ENCODE assay signal across 1 cellular context in the genomic region with DNA sequence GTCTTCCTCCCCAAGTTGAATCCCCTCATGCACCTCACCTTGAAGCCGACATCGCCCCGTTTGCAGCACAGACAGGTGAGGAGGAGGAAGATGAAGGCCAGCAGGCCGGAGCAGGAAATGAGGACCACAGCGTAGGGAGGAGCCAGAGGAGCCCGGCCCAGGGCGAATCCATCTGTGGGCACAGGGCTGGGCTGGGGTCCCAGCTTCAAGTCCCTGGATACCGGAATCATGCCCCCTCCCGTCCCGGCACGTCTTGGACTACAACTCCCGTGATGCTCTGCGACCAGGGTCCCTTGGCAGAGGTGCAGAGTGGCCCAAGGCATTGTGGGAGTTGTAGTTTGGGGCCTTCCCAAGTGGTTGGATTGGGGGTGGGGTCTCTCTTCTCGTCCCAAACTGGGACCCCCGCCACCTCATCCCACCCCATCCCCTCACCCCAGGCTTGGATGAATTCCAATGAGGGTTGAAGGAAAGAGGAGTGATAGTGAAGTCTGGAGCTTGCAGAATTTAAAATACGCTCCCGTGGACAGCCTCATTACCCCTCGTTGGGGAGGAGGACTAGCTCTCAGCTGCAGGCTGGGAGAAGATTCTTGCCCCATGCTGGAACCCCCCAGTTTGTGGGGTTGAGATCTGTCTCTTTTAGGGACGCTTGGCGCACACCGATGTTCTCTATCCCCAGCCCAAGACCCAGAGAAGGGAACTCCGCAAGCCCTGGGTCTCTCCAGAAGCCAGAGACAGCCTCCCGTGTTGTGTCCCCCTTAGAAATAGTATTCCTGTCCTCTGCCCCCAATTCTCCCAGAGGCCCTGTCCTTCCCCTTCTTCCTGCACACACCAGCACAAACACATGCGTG.
TF ChIP-seq lines count a peak whose summit lies in the region.

No MANE protein-coding gene starts in this region.

TF ChIP-seq in K562, 482 proteins besides CTCF, POLR2A, EP300 and RAD21 (continues in another document):
- TF ChIP-seq GATAD2A (IDR thresholded peaks at IDR 0.05) (no peak), XRCC5 (IDR thresholded peaks at IDR 0.05; ENCODE audit: low read depth, low read length) (no peak), L3MBTL2 (IDR thresholded peaks at IDR 0.05) (0 out of 2 replicates have a peak, but pooled peaks have one; percentile 26), VEZF1 (CRISPR knock-in tag; IDR thresholded peaks at IDR 0.05) (peak; percentile 68; the same call in 1 of the 2 replicates), SIX5 (IDR thresholded peaks at IDR 0.05; ENCODE audit: borderline replicate concordance in 1 of 2, insufficient read depth in 1 of 2, low read depth in 1 of 2, low read length in 2 of 2) (peak; percentile 96 to 99), ZBTB11 (CRISPR knock-in tag; IDR thresholded peaks at IDR 0.05) (0 out of 6 replicates have a peak, but pooled peaks of 1 of the 3 experiments have one; percentile 47), ZNF316 (IDR thresholded peaks at IDR 0.05) (no peak), HCFC1 (IDR thresholded peaks at IDR 0.05; ENCODE audit: low read depth, low read length) (peak; percentile 98), CREM (IDR thresholded peaks at IDR 0.05; ENCODE audit: low read depth) (peak; percentile 75), ZNF197 (CRISPR knock-in tag; IDR thresholded peaks at IDR 0.05; ENCODE audit: low read depth) (peak; percentile 89), ZBTB2 (IDR thresholded peaks at IDR 0.05) (no peak)
- TF ChIP-seq, protein P1, sequence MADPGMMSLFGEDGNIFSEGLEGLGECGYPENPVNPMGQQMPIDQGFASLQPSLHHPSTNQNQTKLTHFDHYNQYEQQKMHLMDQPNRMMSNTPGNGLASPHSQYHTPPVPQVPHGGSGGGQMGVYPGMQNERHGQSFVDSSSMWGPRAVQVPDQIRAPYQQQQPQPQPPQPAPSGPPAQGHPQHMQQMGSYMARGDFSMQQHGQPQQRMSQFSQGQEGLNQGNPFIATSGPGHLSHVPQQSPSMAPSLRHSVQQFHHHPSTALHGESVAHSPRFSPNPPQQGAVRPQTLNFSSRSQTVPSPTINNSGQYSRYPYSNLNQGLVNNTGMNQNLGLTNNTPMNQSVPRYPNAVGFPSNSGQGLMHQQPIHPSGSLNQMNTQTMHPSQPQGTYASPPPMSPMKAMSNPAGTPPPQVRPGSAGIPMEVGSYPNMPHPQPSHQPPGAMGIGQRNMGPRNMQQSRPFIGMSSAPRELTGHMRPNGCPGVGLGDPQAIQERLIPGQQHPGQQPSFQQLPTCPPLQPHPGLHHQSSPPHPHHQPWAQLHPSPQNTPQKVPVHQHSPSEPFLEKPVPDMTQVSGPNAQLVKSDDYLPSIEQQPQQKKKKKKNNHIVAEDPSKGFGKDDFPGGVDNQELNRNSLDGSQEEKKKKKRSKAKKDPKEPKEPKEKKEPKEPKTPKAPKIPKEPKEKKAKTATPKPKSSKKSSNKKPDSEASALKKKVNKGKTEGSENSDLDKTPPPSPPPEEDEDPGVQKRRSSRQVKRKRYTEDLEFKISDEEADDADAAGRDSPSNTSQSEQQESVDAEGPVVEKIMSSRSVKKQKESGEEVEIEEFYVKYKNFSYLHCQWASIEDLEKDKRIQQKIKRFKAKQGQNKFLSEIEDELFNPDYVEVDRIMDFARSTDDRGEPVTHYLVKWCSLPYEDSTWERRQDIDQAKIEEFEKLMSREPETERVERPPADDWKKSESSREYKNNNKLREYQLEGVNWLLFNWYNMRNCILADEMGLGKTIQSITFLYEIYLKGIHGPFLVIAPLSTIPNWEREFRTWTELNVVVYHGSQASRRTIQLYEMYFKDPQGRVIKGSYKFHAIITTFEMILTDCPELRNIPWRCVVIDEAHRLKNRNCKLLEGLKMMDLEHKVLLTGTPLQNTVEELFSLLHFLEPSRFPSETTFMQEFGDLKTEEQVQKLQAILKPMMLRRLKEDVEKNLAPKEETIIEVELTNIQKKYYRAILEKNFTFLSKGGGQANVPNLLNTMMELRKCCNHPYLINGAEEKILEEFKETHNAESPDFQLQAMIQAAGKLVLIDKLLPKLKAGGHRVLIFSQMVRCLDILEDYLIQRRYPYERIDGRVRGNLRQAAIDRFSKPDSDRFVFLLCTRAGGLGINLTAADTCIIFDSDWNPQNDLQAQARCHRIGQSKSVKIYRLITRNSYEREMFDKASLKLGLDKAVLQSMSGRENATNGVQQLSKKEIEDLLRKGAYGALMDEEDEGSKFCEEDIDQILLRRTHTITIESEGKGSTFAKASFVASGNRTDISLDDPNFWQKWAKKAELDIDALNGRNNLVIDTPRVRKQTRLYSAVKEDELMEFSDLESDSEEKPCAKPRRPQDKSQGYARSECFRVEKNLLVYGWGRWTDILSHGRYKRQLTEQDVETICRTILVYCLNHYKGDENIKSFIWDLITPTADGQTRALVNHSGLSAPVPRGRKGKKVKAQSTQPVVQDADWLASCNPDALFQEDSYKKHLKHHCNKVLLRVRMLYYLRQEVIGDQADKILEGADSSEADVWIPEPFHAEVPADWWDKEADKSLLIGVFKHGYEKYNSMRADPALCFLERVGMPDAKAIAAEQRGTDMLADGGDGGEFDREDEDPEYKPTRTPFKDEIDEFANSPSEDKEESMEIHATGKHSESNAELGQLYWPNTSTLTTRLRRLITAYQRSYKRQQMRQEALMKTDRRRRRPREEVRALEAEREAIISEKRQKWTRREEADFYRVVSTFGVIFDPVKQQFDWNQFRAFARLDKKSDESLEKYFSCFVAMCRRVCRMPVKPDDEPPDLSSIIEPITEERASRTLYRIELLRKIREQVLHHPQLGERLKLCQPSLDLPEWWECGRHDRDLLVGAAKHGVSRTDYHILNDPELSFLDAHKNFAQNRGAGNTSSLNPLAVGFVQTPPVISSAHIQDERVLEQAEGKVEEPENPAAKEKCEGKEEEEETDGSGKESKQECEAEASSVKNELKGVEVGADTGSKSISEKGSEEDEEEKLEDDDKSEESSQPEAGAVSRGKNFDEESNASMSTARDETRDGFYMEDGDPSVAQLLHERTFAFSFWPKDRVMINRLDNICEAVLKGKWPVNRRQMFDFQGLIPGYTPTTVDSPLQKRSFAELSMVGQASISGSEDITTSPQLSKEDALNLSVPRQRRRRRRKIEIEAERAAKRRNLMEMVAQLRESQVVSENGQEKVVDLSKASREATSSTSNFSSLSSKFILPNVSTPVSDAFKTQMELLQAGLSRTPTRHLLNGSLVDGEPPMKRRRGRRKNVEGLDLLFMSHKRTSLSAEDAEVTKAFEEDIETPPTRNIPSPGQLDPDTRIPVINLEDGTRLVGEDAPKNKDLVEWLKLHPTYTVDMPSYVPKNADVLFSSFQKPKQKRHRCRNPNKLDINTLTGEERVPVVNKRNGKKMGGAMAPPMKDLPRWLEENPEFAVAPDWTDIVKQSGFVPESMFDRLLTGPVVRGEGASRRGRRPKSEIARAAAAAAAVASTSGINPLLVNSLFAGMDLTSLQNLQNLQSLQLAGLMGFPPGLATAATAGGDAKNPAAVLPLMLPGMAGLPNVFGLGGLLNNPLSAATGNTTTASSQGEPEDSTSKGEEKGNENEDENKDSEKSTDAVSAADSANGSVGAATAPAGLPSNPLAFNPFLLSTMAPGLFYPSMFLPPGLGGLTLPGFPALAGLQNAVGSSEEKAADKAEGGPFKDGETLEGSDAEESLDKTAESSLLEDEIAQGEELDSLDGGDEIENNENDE (IDR thresholded peaks at IDR 0.05; ENCODE audit: low read depth, low read length), result no peak
- TF ChIP-seq, protein P2, sequence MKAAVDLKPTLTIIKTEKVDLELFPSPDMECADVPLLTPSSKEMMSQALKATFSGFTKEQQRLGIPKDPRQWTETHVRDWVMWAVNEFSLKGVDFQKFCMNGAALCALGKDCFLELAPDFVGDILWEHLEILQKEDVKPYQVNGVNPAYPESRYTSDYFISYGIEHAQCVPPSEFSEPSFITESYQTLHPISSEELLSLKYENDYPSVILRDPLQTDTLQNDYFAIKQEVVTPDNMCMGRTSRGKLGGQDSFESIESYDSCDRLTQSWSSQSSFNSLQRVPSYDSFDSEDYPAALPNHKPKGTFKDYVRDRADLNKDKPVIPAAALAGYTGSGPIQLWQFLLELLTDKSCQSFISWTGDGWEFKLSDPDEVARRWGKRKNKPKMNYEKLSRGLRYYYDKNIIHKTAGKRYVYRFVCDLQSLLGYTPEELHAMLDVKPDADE (conservative IDR thresholded peaks at IDR 0.05; ENCODE audit: control insufficient read depth, low read depth, low read length), result peak; percentile 95
- TF ChIP-seq, protein P3, sequence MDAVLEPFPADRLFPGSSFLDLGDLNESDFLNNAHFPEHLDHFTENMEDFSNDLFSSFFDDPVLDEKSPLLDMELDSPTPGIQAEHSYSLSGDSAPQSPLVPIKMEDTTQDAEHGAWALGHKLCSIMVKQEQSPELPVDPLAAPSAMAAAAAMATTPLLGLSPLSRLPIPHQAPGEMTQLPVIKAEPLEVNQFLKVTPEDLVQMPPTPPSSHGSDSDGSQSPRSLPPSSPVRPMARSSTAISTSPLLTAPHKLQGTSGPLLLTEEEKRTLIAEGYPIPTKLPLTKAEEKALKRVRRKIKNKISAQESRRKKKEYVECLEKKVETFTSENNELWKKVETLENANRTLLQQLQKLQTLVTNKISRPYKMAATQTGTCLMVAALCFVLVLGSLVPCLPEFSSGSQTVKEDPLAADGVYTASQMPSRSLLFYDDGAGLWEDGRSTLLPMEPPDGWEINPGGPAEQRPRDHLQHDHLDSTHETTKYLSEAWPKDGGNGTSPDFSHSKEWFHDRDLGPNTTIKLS (IDR thresholded peaks at IDR 0.05; ENCODE audit: borderline replicate concordance, low read depth), result peak; percentile 71; the same call in 1 of the 2 replicates
- TF ChIP-seq, protein P4, sequence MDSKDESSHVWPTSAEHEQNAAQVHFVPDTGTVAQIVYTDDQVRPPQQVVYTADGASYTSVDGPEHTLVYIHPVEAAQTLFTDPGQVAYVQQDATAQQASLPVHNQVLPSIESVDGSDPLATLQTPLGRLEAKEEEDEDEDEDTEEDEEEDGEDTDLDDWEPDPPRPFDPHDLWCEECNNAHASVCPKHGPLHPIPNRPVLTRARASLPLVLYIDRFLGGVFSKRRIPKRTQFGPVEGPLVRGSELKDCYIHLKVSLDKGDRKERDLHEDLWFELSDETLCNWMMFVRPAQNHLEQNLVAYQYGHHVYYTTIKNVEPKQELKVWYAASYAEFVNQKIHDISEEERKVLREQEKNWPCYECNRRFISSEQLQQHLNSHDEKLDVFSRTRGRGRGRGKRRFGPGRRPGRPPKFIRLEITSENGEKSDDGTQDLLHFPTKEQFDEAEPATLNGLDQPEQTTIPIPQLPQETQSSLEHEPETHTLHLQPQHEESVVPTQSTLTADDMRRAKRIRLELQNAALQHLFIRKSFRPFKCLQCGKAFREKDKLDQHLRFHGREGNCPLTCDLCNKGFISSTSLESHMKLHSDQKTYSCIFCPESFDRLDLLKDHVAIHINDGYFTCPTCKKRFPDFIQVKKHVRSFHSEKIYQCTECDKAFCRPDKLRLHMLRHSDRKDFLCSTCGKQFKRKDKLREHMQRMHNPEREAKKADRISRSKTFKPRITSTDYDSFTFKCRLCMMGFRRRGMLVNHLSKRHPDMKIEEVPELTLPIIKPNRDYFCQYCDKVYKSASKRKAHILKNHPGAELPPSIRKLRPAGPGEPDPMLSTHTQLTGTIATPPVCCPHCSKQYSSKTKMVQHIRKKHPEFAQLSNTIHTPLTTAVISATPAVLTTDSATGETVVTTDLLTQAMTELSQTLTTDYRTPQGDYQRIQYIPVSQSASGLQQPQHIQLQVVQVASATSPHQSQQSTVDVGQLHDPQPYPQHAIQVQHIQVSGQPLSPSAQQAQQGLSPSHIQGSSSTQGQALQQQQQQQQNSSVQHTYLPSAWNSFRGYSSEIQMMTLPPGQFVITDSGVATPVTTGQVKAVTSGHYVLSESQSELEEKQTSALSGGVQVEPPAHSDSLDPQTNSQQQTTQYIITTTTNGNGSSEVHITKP (IDR thresholded peaks at IDR 0.05; ENCODE audit: partially characterized antibody), result peak; percentile 91
